ENCODE assay signal across 11 cellular contexts in the genomic region with DNA sequence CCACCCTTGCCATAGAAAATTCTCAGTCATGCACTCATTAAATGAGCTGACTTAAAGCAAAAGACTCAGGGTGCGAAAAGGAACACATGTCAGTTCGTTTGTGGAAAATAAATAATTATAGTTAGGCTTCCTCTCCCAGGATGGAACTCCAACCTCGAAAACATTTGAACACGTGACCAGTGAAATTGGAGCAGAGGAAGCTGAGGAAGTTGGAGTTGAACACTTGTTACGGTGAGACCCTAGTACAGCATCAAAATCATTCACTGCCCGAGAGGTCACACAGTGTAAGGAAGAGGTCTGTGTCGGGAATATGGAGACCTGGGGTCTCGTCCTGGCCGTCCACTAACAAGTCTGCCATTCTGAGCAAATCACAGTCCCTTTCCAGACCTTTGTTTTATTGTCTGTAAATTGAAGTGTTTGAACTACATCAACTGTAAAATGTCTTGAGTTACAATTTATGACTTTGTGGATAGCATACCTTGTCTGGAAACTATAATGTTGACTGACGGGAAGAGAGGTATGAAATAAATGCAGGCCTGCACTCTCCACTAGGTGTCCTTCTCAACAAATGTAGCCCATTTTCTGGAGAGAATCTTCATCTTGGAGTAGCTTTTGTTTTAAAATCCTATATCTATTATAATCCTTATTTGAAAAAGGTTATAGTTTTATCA. TPM values are rescaled to one million over a fixed set of nuclear protein-coding genes. Genes with fewer than 3 reads are reported as not detected.
DNase-seq lines count a peak whose midpoint lies in the region; ATAC-seq and TF ChIP-seq lines count a peak whose summit lies in the region.
"Had no signal": no experiment of that assay in that cellular context is flagged by ENCODE, and none has a peak within 500 bp of the region (broad histone marks: within the 10 kb centered on the region; RNA-seq: fewer than 3 reads in every experiment).

No MANE protein-coding gene starts in this region.

- peaks cover 22% of the 10 kb centered on the region for H3K4me1 Mint-ChIP-seq in activated T-cell treated with anti-CD3 and anti-CD28 coated beads, Interleukin-2, amount 50 U/mL, for 24 hours (ENCODE audit: low read depth)
- peaks cover 9% of the 10 kb centered on the region for H3K4me1 Mint-ChIP-seq in activated T-cell treated with anti-CD3 and anti-CD28 coated beads, Interleukin-2, amount 50 U/mL, for 4 hours (ENCODE audit: low read depth)

- no peaks in the 10 kb centered on the region for H3K27me3 Mint-ChIP-seq in activated T-cell treated with anti-CD3 and anti-CD28 coated beads, Interleukin-2, amount 50 U/mL, for 24 hours
- no peaks in the 10 kb centered on the region for H3K27me3 Mint-ChIP-seq in activated T-cell treated with anti-CD3 and anti-CD28 coated beads, Interleukin-2, amount 50 U/mL, for 4 hours (ENCODE audit: low read depth)
- H3K27me3 Mint-ChIP-seq: activated naive CD8-positive, alpha-beta T cell treated with anti-CD3 and anti-CD28 coated beads, Interleukin-2, amount 10 ng/mL, durations not matched to agents 7 days and 5 days had no signal

- H3K4me3 Mint-ChIP-seq in activated T-cell treated with anti-CD3 and anti-CD28 coated beads, Interleukin-2, amount 50 U/mL, for 24 hours: no peak overlapping the region
- no peak overlapping the region for H3K4me3 Mint-ChIP-seq in activated T-cell treated with anti-CD3 and anti-CD28 coated beads, Interleukin-2, amount 50 U/mL, for 4 hours
- H3K4me3 Mint-ChIP-seq: activated naive CD8-positive, alpha-beta T cell treated with anti-CD3 and anti-CD28 coated beads, Interleukin-2, amount 10 ng/mL, durations not matched to agents 7 days and 5 days had no signal

- no peak overlapping the region for H3K27ac ChIP-seq in testis
- H3K27ac ChIP-seq: skin epidermis had no signal

- peaks cover 94% of the 10 kb centered on the region for H3K36me3 Mint-ChIP-seq in activated T-cell treated with anti-CD3 and anti-CD28 coated beads, Interleukin-2, amount 50 U/mL, for 24 hours (ENCODE audit: low read depth)
- H3K36me3 Mint-ChIP-seq in activated T-cell treated with anti-CD3 and anti-CD28 coated beads, Interleukin-2, amount 50 U/mL, for 4 hours (ENCODE audit: insufficient read depth): peaks cover 38% of the 10 kb centered on the region

- WGBS in testis, 2 donors: 82 to 84% methylated on average over 10 of the region's 10 CpGs

- intact Hi-C loops in testis (cut with DNase I; ENCODE audit: low total_unique reads): no loop called here

- H3K4me3 ChIP-seq in NB4 (ENCODE audit: low read depth, low read length): no peak overlapping the region
- no peak overlapping the region for H3K4me3 ChIP-seq in testis
- H3K4me3 ChIP-seq: skin epidermis had no signal

- H3K27ac Mint-ChIP-seq in activated T-cell treated with anti-CD3 and anti-CD28 coated beads, Interleukin-2, amount 50 U/mL, for 24 hours: peak overlapping the region; percentile 56
- H3K27ac Mint-ChIP-seq: activated naive CD8-positive, alpha-beta T cell treated with anti-CD3 and anti-CD28 coated beads, Interleukin-2, amount 10 ng/mL, durations not matched to agents 7 days and 5 days had no signal

- H3K36me3 ChIP-seq in testis (ENCODE audit: low read depth, missing control alignments): peaks cover 4% of the 10 kb centered on the region

- no peaks in the 10 kb centered on the region for H3K9me3 Mint-ChIP-seq in activated T-cell treated with anti-CD3 and anti-CD28 coated beads, Interleukin-2, amount 50 U/mL, for 24 hours
- no peaks in the 10 kb centered on the region for H3K9me3 Mint-ChIP-seq in activated T-cell treated with anti-CD3 and anti-CD28 coated beads, Interleukin-2, amount 50 U/mL, for 4 hours
- H3K9me3 Mint-ChIP-seq: activated naive CD8-positive, alpha-beta T cell treated with anti-CD3 and anti-CD28 coated beads, Interleukin-2, amount 10 ng/mL, durations not matched to agents 7 days and 5 days had no signal

- no peaks in the 10 kb centered on the region for H3K4me1 ChIP-seq in testis

- no peak for ATAC-seq in activated T-cell treated with anti-CD3 and anti-CD28 coated beads, Interleukin-2, amount 50 U/mL, for 4 hours
- ATAC-seq in HG03097 (IDR thresholded peaks at IDR 0.05; ENCODE audit: low FRiP score, unreplicated experiment): no peak

- TF ChIP-seq POLR2A in NB4 (IDR thresholded peaks at IDR 0.05; ENCODE audit: extremely low read depth, insufficient read length) (no peak), erythroblast (IDR thresholded peaks at IDR 0.05; ENCODE audit: low read length) (no peak), testis (IDR thresholded peaks at IDR 0.05) (no peak)

- no peaks in the 10 kb centered on the region for H3K9me3 ChIP-seq in testis

- TF ChIP-seq CTCF in NB4 (IDR thresholded peaks at IDR 0.05; ENCODE audit: low read depth, low read length) (peak; percentile 39), testis (IDR thresholded peaks at IDR 0.05) (peak in 2 of 3 experiments; percentile 27 to 40)

- no peaks in the 10 kb centered on the region for H3K27me3 ChIP-seq in testis

- DNase-seq in activated T-cell treated with anti-CD3 and anti-CD28 coated beads, Interleukin-2, amount 50 U/mL, for 24 hours: no peak
- no peak for DNase-seq in activated T-cell treated with anti-CD3 and anti-CD28 coated beads, Interleukin-2, amount 50 U/mL, for 4 hours
- DNase-seq in NB4 (ENCODE audit: low read depth) (peak; percentile 40), erythroblast (lab: John Stamatoyannopoulos, UW) (peak; percentile 10 to 12), testis (no peak), NCI-H526 treated with DMSO at 0.1 percent for 48 hours (lab: John Stamatoyannopoulos, UW) (no peak), COR-L47 (lab: John Stamatoyannopoulos, UW) (no peak)
- DNase-seq: activated naive CD8-positive, alpha-beta T cell treated with anti-CD3 and anti-CD28 coated beads, Interleukin-2, amount 10 ng/mL, durations not matched to agents 7 days and 5 days; T-helper 9 cell had no signal

RNA-seq across cellular contexts. Expression of a gene that starts 7.7 kb away (rescaled TPM):
- total RNA-seq in activated T-cell treated with anti-CD3 and anti-CD28 coated beads, Interleukin-2, amount 50 U/mL, for 4 hours: 100 to 1,000 TPM; 214 to 218 (median 217) TPM
- total RNA-seq in testis: 10 to 100 TPM; 51.6 to 61.4 TPM
- 91.4 TPM for polyA plus RNA-seq in testis (ENCODE audit: insufficient read depth, low read depth, low replicate concordance)

Comparison
In these comparisons a context has a peak if more than half of its experiments do, and no peak if none do; other contexts are left out.
1. DNase-seq: peak in NB4 (single experiment) and erythroblast (2 of 2); none in activated T-cell treated with anti-CD3 and anti-CD28 coated beads, Interleukin-2, amount 50 U/mL, for 24 hours (single experiment), activated T-cell treated with anti-CD3 and anti-CD28 coated beads, Interleukin-2, amount 50 U/mL, for 4 hours (single experiment), testis (single experiment), NCI-H526 treated with DMSO at 0.1 percent for 48 hours (single experiment) and COR-L47 (single experiment).